8 cellular contexts compared by ENCODE assay signal in the genomic region with DNA sequence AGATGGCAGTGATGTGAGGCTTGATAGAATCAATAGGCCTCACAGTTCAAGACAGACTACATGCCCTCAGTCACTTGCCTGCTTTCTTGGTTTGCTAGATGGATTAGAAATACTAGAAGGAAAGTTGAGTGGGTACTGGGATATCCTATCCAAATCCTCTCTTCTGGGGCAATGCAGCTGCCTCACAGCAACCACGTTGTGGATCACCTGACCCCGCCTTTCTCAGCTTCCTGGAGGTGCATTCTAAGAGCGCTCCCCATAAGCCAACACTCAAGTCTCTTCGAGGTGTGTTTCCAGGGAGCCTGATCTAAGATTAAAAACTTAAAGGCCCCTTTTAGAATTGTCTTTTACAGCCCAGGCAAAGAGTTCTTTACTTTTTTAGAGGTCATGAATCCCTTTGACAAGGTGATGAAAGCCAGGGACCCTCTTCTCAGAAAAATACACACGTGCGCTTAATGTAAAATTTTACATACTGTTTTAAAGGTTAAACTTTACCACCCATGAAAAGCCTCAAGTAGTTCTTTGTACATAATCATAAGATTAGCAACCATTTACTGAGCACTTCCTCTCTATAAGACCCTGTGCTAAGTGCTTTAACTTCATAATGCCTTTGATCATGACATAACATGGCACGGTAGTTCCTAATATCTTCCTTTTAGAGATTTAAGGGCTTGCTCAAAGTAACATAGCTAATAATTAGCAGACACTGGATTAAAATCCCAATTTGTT. TPM values are rescaled to one million over a fixed set of nuclear protein-coding genes. Genes with fewer than 3 reads are reported as not detected.
A peak's percentile ranks its signal among the peaks of the same experiment; 100 is the strongest.
DNase-seq lines count a peak whose midpoint lies in the region; ATAC-seq and TF ChIP-seq lines count a peak whose summit lies in the region.

No MANE protein-coding gene starts in this region.

- peaks cover 11% of the 10 kb centered on the region for H3K9me3 Mint-ChIP-seq in activated naive CD8-positive, alpha-beta T cell treated with anti-CD3 and anti-CD28 coated beads, Interleukin-2, amount 50 U/mL, for 24 hours

- H3K4me3 Mint-ChIP-seq in activated naive CD8-positive, alpha-beta T cell treated with anti-CD3 and anti-CD28 coated beads, Interleukin-2, amount 50 U/mL, for 24 hours, result peak overlapping the region; percentile 98

- peaks cover 47% of the 10 kb centered on the region for H3K4me1 Mint-ChIP-seq in activated naive CD8-positive, alpha-beta T cell treated with anti-CD3 and anti-CD28 coated beads, Interleukin-2, amount 50 U/mL, for 24 hours

- H3K79me2 ChIP-seq in MM.1S (ENCODE audit: low read length), result peaks cover 42% of the 10 kb centered on the region

- H3K9me2 ChIP-seq in MM.1S (replicated peaks; ENCODE audit: insufficient read depth, low read length), result no peaks in the 10 kb centered on the region

- ATAC-seq in activated naive CD8-positive, alpha-beta T cell treated with anti-CD3 and anti-CD28 coated beads, Interleukin-2, amount 50 U/mL, for 24 hours, result peak; percentile 38
- ATAC-seq in left lung, result peak; percentile 31

- peaks cover 9% of the 10 kb centered on the region; the same call in 1 of the 2 replicates for H3K36me3 ChIP-seq in MM.1S (replicated peaks; ENCODE audit: insufficient read depth, low read length)
- peaks cover 0 to 28% of the 10 kb centered on the region in 2 donors for H3K36me3 ChIP-seq in left lung
- H3K36me3 ChIP-seq in stomach smooth muscle (ENCODE audit: control insufficient read depth in 2 of 2, insufficient read depth in 2 of 2, low read length in 2 of 2), result peaks cover 18 to 24% of the 10 kb centered on the region in 2 donors

- no peak for TF ChIP-seq CTCF in MM.1S (IDR thresholded peaks at IDR 0.05; ENCODE audit: low read length)
- no peak for TF ChIP-seq CTCF in left lung (IDR thresholded peaks at IDR 0.05)

- H3F3A ChIP-seq in MM.1S (ENCODE audit: insufficient read depth, low read length), result 0 out of 2 replicates have a peak, but pooled peaks cover 7% of the 10 kb centered on the region

- no peak overlapping the region for H3K27ac ChIP-seq in MM.1S (ENCODE audit: low read length)
- H3K27ac ChIP-seq in left lung, result peak overlapping the region; percentile 17 to 82
- peak overlapping the region; percentile 83 for H3K27ac ChIP-seq in stomach smooth muscle (ENCODE audit: low read length)

- peak; percentile 18 for DNase-seq in SIG-M5 treated with dmso at 0.1 percent for 504 hours (lab: John Stamatoyannopoulos, UW; ENCODE audit: unreplicated experiment)
- DNase-seq in SIG-M5 (lab: John Stamatoyannopoulos, UW), result no peak
- DNase-seq in MM.1S, result no peak
- DNase-seq in activated naive CD8-positive, alpha-beta T cell treated with anti-CD3 and anti-CD28 coated beads, Interleukin-2, amount 50 U/mL, for 24 hours, result peak; percentile 50
- no peak for DNase-seq in left lung
- no peak for DNase-seq in NCI-H2227 treated with DMSO at 0.1 percent for 48 hours (lab: John Stamatoyannopoulos, UW)
- DNase-seq in NCI-H1092 (lab: John Stamatoyannopoulos, UW), result no peak

- peak overlapping the region; percentile 87 for H3K4me3 ChIP-seq in MM.1S (ENCODE audit: low read length)
- H3K4me3 ChIP-seq in left lung, result peak overlapping the region; percentile 12 to 81
- H3K4me3 ChIP-seq in stomach smooth muscle (ENCODE audit: low read length in 2 of 2), result peak overlapping the region; percentile 62 to 99

- H3K9me3 ChIP-seq in MM.1S (replicated peaks; ENCODE audit: insufficient read depth, low read length), result no peaks in the 10 kb centered on the region
- H3K9me3 ChIP-seq in left lung, result peaks cover 0 to 9% of the 10 kb centered on the region in 2 donors
- H3K9me3 ChIP-seq in stomach smooth muscle (ENCODE audit: control insufficient read depth in 2 of 2, low read length in 2 of 2), result no peaks in the 10 kb centered on the region

- H3K36me3 Mint-ChIP-seq in activated naive CD8-positive, alpha-beta T cell treated with anti-CD3 and anti-CD28 coated beads, Interleukin-2, amount 50 U/mL, for 24 hours (ENCODE audit: low read depth), result peaks cover 70% of the 10 kb centered on the region

- intact Hi-C loops in left lung (cut with DNase I), result no loop called here

- H3K27me3 Mint-ChIP-seq in activated naive CD8-positive, alpha-beta T cell treated with anti-CD3 and anti-CD28 coated beads, Interleukin-2, amount 50 U/mL, for 24 hours, result peaks cover 3% of the 10 kb centered on the region

- peaks cover 11% of the 10 kb centered on the region; the same call in 1 of the 2 replicates for H4K20me1 ChIP-seq in MM.1S (ENCODE audit: insufficient read depth, low read length)

- H3K27ac Mint-ChIP-seq in activated naive CD8-positive, alpha-beta T cell treated with anti-CD3 and anti-CD28 coated beads, Interleukin-2, amount 50 U/mL, for 24 hours, result peak overlapping the region; percentile 98

- H3K9ac ChIP-seq in MM.1S (ENCODE audit: low read length) (peak overlapping the region; percentile 46; the same call in 1 of the 2 replicates), stomach smooth muscle (ENCODE audit: low read length in 2 of 2) (peak overlapping the region; percentile 55 to 73)

- no peaks in the 10 kb centered on the region for H3K27me3 ChIP-seq in MM.1S (replicated peaks; ENCODE audit: insufficient read depth, low read length)
- H3K27me3 ChIP-seq in left lung, result no peaks in the 10 kb centered on the region
- H3K27me3 ChIP-seq in stomach smooth muscle (ENCODE audit: control insufficient read depth in 1 of 2, insufficient read depth in 2 of 2, low read length in 2 of 2), result no peaks in the 10 kb centered on the region

- H3K4me1 ChIP-seq in MM.1S (ENCODE audit: low read length), result 0 out of 2 replicates have a peak, but pooled peaks cover 3% of the 10 kb centered on the region
- H3K4me1 ChIP-seq in left lung, result peaks cover 17 to 44% of the 10 kb centered on the region in 2 donors
- peaks cover 11% of the 10 kb centered on the region for H3K4me1 ChIP-seq in stomach smooth muscle (ENCODE audit: control insufficient read depth, insufficient read depth, low read length)

- H3K4me2 ChIP-seq in MM.1S (ENCODE audit: low read depth, low read length), result peak overlapping the region; percentile 78

- H2AFZ ChIP-seq in MM.1S (ENCODE audit: low read length), result peak overlapping the region; percentile 87

RNA-seq across cellular contexts. Expression of gene RPL34, which starts 0.8 kb away (rescaled TPM):
- 100 to 1,000 TPM; 901 to 922 TPM for total RNA-seq in left lung

RNA-seq across cellular contexts. Expression of gene OSTC, which starts 30.9 kb away (rescaled TPM):
- total RNA-seq in left lung, result 100 to 1,000 TPM; 133 to 139 TPM

Comparison
In these comparisons a context has a peak if more than half of its experiments do, and no peak if none do; other contexts are left out.
1. DNase-seq: peak in SIG-M5 treated with dmso at 0.1 percent for 504 hours (single experiment) and activated naive CD8-positive, alpha-beta T cell treated with anti-CD3 and anti-CD28 coated beads, Interleukin-2, amount 50 U/mL, for 24 hours (single experiment); none in SIG-M5 (single experiment), MM.1S (single experiment), left lung (0 of 2), NCI-H2227 treated with DMSO at 0.1 percent for 48 hours (single experiment) and NCI-H1092 (single experiment).
2. Peak in every context shown above with its lines, with median percentiles within 50 percentile points of each other: H3K4me3 ChIP-seq.